Comparison of ENCODE assay signal across 7 cellular contexts in the genomic region with DNA sequence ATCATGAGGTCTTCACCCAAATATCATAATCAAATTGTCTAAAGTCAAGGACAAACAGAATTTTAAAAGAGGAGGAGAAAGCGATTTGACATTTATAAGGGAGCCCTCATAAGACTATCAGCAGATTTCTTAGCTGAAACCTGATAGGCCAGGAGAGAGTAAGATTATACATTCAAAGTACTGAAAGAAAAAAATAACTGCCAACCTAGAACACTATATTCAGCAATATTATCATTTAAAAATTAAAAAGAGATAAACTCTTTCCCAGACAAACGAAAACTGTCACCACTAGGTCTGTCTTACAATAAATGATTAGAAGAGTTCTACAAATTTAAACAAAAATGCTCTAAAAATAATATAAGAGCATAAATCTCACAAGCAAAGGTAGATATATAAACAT.
"Had no signal": no experiment of that assay in that cellular context is flagged by ENCODE, and none has a peak within 500 bp of the region (broad histone marks: within the 10 kb centered on the region; RNA-seq: fewer than 3 reads in every experiment).

No MANE protein-coding gene starts in this region.

- DNase-seq: GM23248, GOT3, H7, H9, HFFc6 had no signal

- H3K4me3 ChIP-seq: GM23248, GM23338, HAP-1 had no signal

- H3K4me1 ChIP-seq: HAP-1 had no signal

- H3K27ac ChIP-seq: GM23248 had no signal

- H3K4me1 Mint-ChIP-seq: GM23338 had no signal

- H2AFZ ChIP-seq: GM23248, GM23338 had no signal

- H3K9me3 ChIP-seq: HAP-1 had no signal

- H3K4me2 ChIP-seq: GM23338 had no signal

- H3K27ac Mint-ChIP-seq: GM23338, H9, HFFc6 had no signal

- H3K9ac ChIP-seq: GM23248 had no signal

- H3K36me3 ChIP-seq: HAP-1 had no signal

- H3K4me3 Mint-ChIP-seq: GM23338, H9, HFFc6 had no signal
